In genomic region chr19:13784731-13785452, GRCh38 we compare ENCODE assay signal across 8 cellular contexts. TPM values are rescaled to one million over a fixed set of nuclear protein-coding genes. Genes with fewer than 3 reads are reported as not detected.
DNase-seq lines count a peak whose midpoint lies in the region; ATAC-seq and TF ChIP-seq lines count a peak whose summit lies in the region.

No MANE protein-coding gene starts in this region.

- H3F3A ChIP-seq in SK-N-SH (replicated peaks; ENCODE audit: insufficient read depth): peaks cover 34% of the 10 kb centered on the region

- H3K9me3 Mint-ChIP-seq in activated naive CD4-positive, alpha-beta T cell treated with anti-CD3 and anti-CD28 coated beads, Interleukin-2, amount 50 U/mL, for 24 hours: no peaks in the 10 kb centered on the region

- H3K4me3 Mint-ChIP-seq in activated naive CD4-positive, alpha-beta T cell treated with anti-CD3 and anti-CD28 coated beads, Interleukin-2, amount 50 U/mL, for 24 hours: peak overlapping the region; percentile 45

- peak overlapping the region; percentile 65 for H2AFZ ChIP-seq in SK-N-SH (ENCODE audit: low read depth)

- H3K9ac ChIP-seq in SK-N-SH: peak overlapping the region; percentile 31; the same call in 1 of the 2 replicates

- TF ChIP-seq CTCF in BE2C (IDR thresholded peaks at IDR 0.05; ENCODE audit: low read depth, low read length) (peak; percentile 77), SK-N-SH (IDR thresholded peaks at IDR 0.05) (peak; percentile 74)

- H3K79me2 ChIP-seq in SK-N-SH (ENCODE audit: insufficient read depth): no peaks in the 10 kb centered on the region

- peaks cover 38% of the 10 kb centered on the region for H3K4me1 Mint-ChIP-seq in activated naive CD4-positive, alpha-beta T cell treated with anti-CD3 and anti-CD28 coated beads, Interleukin-2, amount 50 U/mL, for 24 hours

- no peak for TF ChIP-seq EP300 in SK-N-SH (IDR thresholded peaks at IDR 0.05; ENCODE audit: borderline replicate concordance in 1 of 2, low read depth in 1 of 2, low read length in 1 of 2)

- H3K9me3 ChIP-seq in BE2C (no peaks in the 10 kb centered on the region), SK-N-SH (no peaks in the 10 kb centered on the region)

- H3K4me1 ChIP-seq in BE2C (peaks cover 5% of the 10 kb centered on the region; the same call in 1 of the 2 replicates), SK-N-SH (ENCODE audit: control insufficient read depth in 1 of 2, insufficient read depth in 2 of 2, low read depth in 1 of 2, low read length in 1 of 2) (peaks cover 5 to 30% of the 10 kb centered on the region in 2 experiments; a peak in 3 of 4 replicates)

- H3K27ac ChIP-seq in SK-N-SH (ENCODE audit: low read depth in 2 of 2, low read length in 1 of 2): peak overlapping the region; percentile 20 to 36; a peak in 2 of 4 replicates

- TF ChIP-seq RAD21 in SK-N-SH (IDR thresholded peaks at IDR 0.05; ENCODE audit: low read length): peak; percentile 82

- H3K4me3 ChIP-seq in BE2C (ENCODE audit: low read depth, low read length) (no peak overlapping the region), SK-N-SH (ENCODE audit: low read depth in 2 of 2, low read length in 1 of 2) (no peak overlapping the region)

- H3K27me3 ChIP-seq in BE2C (no peaks in the 10 kb centered on the region), SK-N-SH (ENCODE audit: insufficient read depth) (no peaks in the 10 kb centered on the region)

- intact Hi-C loops in Right ventricle myocardium superior (cut with DNase I): loop anchor here (5.0 kb wide), 1 partner anchor 77 kb away; no protein-coding TSS in a partner anchor

- peak overlapping the region; percentile 80 for H3K27ac Mint-ChIP-seq in activated naive CD4-positive, alpha-beta T cell treated with anti-CD3 and anti-CD28 coated beads, Interleukin-2, amount 50 U/mL, for 24 hours

- peak overlapping the region; percentile 41; the same call in 1 of the 2 replicates for H3K4me2 ChIP-seq in SK-N-SH

- DNase-seq in BE2C: peak; percentile 89
- peak; percentile 61 for DNase-seq in HT1080 (ENCODE audit: low read depth)
- peak; percentile 90 for DNase-seq in SK-N-SH
- peak; percentile 85 for DNase-seq in Right ventricle myocardium superior
- DNase-seq in retina: peak; percentile 53
- no peak for DNase-seq in NCI-H187 treated with DMSO at 0.1 percent for 48 hours (lab: John Stamatoyannopoulos, UW)

- CTCF ChIA-PET in SK-N-SH (lab: Yijun Ruan, JAX): interaction anchor here (0.6 to 6.7 kb wide), 20 partner anchors 10 to 289 kb away, joined by 3 to 133 read pairs (median 6); partner anchors contain the start of genes C19orf53 and ZSWIM4

- H3K9me2 ChIP-seq in SK-N-SH: no peaks in the 10 kb centered on the region

- ATAC-seq in Right ventricle myocardium superior (ENCODE audit: poor library complexity) (peak; percentile 69), GM18907 (IDR thresholded peaks at IDR 0.05; ENCODE audit: unreplicated experiment) (no peak)

- no peaks in the 10 kb centered on the region for H4K20me1 ChIP-seq in SK-N-SH (ENCODE audit: insufficient read depth)

- H3K36me3 Mint-ChIP-seq in activated naive CD4-positive, alpha-beta T cell treated with anti-CD3 and anti-CD28 coated beads, Interleukin-2, amount 50 U/mL, for 24 hours: no peaks in the 10 kb centered on the region

- 48% methylated on average over 11 of the region's 17 CpGs for WGBS in SK-N-SH (ENCODE audit: low lambda C conversion rate)

- no peaks in the 10 kb centered on the region; the same call in 1 of the 2 replicates for H3K36me3 ChIP-seq in BE2C
- H3K36me3 ChIP-seq in SK-N-SH (replicated peaks in 1 of 2; ENCODE audit: control insufficient read depth in 1 of 2, insufficient read depth in 2 of 2, low read length in 1 of 2): peaks cover 0 to 2% of the 10 kb centered on the region in 2 experiments

- no peaks in the 10 kb centered on the region for H3K27me3 Mint-ChIP-seq in activated naive CD4-positive, alpha-beta T cell treated with anti-CD3 and anti-CD28 coated beads, Interleukin-2, amount 50 U/mL, for 24 hours

- POLR2A ChIA-PET in SK-N-SH (lab: Yijun Ruan, JAX): interaction anchor here (1.3 kb wide), 1 partner anchor 10 kb away, joined by 4 read pairs; the partner anchor contains the start of gene C19orf53

TF ChIP-seq in SK-N-SH, 30 proteins besides CTCF, POLR2A, EP300 and RAD21:
- TF ChIP-seq SMC3 (IDR thresholded peaks at IDR 0.05; ENCODE audit: low read depth, low read length) (peak; percentile 88), SIN3A (IDR thresholded peaks at IDR 0.05; ENCODE audit: borderline replicate concordance, low read depth, low read length) (0 out of 2 replicates have a peak, but pooled peaks have one; percentile 26), GABPA (IDR thresholded peaks at IDR 0.05; ENCODE audit: low read depth) (no peak), TCF12 (IDR thresholded peaks at IDR 0.05) (peak; percentile 26; the same call in 1 of the 2 replicates), NFIC (IDR thresholded peaks at IDR 0.05; ENCODE audit: borderline replicate concordance) (peak; percentile 68; the same call in 1 of the 2 replicates)
TF ChIP-seq in SK-N-SH: peak in this region for 4.

RNA-seq across cellular contexts. Expression of gene ZSWIM4, which starts 10.4 kb away (rescaled TPM):
- polyA plus RNA-seq in BE2C (2012; ENCODE audit: insufficient read depth, insufficient read length, low read depth): 13.4 TPM
- 1.8 and 2.7 TPM in 2 replicates for total RNA-seq in HT1080 (2014; rRNA removed; shearing (Covaris generic))
- 8.2 and 9.2 TPM in 2 replicates for polyA plus RNA-seq in HT1080 (2015; cell fraction: cytosol; rRNA removed)
- polyA plus RNA-seq in HT1080 (2015; cell fraction: nucleus; rRNA removed): 11.2 and 13.4 TPM in 2 replicates
- polyA plus RNA-seq in SK-N-SH (2012; rRNA removed): 3.5 and 4.7 TPM in 2 replicates
- 1.8 and 3.1 TPM in 2 replicates for polyA plus RNA-seq in SK-N-SH (2012; cell fraction: cytosol; rRNA removed)
- polyA plus RNA-seq in SK-N-SH (2012; cell fraction: nucleus; rRNA removed): 7.0 and 7.6 TPM in 2 replicates
- 2.7 TPM for total RNA-seq in Right ventricle myocardium superior

RNA-seq across cellular contexts. Expression of gene C19orf53, which starts 10.6 kb away (rescaled TPM):
- polyA plus RNA-seq in BE2C (2012; ENCODE audit: insufficient read depth, insufficient read length, low read depth): 918 TPM
- total RNA-seq in HT1080 (2014; rRNA removed; shearing (Covaris generic)): 382 and 486 TPM in 2 replicates
- polyA plus RNA-seq in HT1080 (2015; cell fraction: cytosol; rRNA removed): 252 and 257 TPM in 2 replicates
- polyA plus RNA-seq in HT1080 (2015; cell fraction: nucleus; rRNA removed): 58.1 and 68.2 TPM in 2 replicates
- 470 and 554 TPM in 2 replicates for polyA plus RNA-seq in SK-N-SH (2012; rRNA removed)
- 460 and 463 TPM in 2 replicates for polyA plus RNA-seq in SK-N-SH (2012; cell fraction: cytosol; rRNA removed)
- polyA plus RNA-seq in SK-N-SH (2012; cell fraction: nucleus; rRNA removed): 129 and 187 TPM in 2 replicates
- 88.1 TPM for total RNA-seq in Right ventricle myocardium superior

RNA-seq across cellular contexts. Expression of gene MRI1, which starts 20.6 kb away (rescaled TPM):
- 15.3 TPM for polyA plus RNA-seq in BE2C (2012; ENCODE audit: insufficient read depth, insufficient read length, low read depth)
- total RNA-seq in HT1080 (2014; rRNA removed; shearing (Covaris generic)): 60.0 and 65.9 TPM in 2 replicates
- polyA plus RNA-seq in HT1080 (2015; cell fraction: cytosol; rRNA removed): 33.3 and 34.9 TPM in 2 replicates
- 134 and 157 TPM in 2 replicates for polyA plus RNA-seq in HT1080 (2015; cell fraction: nucleus; rRNA removed)
- 49.6 and 56.8 TPM in 2 replicates for polyA plus RNA-seq in SK-N-SH (2012; rRNA removed)
- polyA plus RNA-seq in SK-N-SH (2012; cell fraction: cytosol; rRNA removed): 12.2 and 17.6 TPM in 2 replicates
- 308 and 479 TPM in 2 replicates for polyA plus RNA-seq in SK-N-SH (2012; cell fraction: nucleus; rRNA removed)
- total RNA-seq in Right ventricle myocardium superior: 15.2 TPM
